ENCODE assay signal across 28 cellular contexts in the genomic region with DNA sequence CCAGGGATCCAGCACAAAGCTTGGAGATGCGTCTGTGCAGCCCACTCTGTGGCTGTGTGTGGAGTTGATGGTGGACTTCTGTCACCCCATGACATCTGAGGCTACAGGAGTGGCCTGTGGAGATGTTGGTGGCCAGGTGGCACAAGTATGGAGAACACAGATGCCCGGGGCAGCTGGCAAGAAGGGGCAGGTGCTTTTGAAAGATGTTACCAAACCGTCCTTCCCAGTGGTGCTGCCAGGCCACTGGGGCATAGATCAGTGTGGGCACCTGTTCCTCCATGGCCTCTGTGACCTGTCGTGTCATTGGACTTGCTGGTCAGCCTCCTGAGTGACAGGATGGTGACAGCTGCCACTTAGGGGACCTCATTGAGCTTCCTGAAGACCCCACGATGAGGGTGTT.
"Had no signal": no experiment of that assay in that cellular context is flagged by ENCODE, and none has a peak within 500 bp of the region (broad histone marks: within the 10 kb centered on the region; RNA-seq: fewer than 3 reads in every experiment).

No MANE protein-coding gene starts in this region.

- FAIRE-seq: endometrium had no signal

- H3K27me3 Mint-ChIP-seq: effector memory CD8-positive, alpha-beta T cell; naive thymus-derived CD8-positive, alpha-beta T cell had no signal

- DNase-seq: cerebellar nuclear complex; cortex of kidney; effector memory CD8-positive, alpha-beta T cell; erythroblast; esophagus squamous epithelium; foreskin melanocyte; hypothalamus; immature natural killer cell; islet precursor cell; kidney glomerular epithelial cell; left colon; mesenchymal stem cell; midbrain; naive thymus-derived CD8-positive, alpha-beta T cell; nephron progenitor cell; nucleus accumbens; ovary; sigmoid colon; stimulated activated CD4-positive, alpha-beta T cell treated with anti-CD3 and anti-CD28 coated beads, Interleukin-2, amount 100 ng/mL, for 24 hours; stimulated activated CD4-positive, alpha-beta T cell treated with anti-CD3 and anti-CD28 coated beads, Interleukin-4, amount 100 ng/mL, for 24 hours; stimulated activated naive CD8-positive, alpha-beta T cell treated with anti-CD3 and anti-CD28 coated beads, Interleukin-15, Interleukin-2, amounts not matched to agents 100 U/mL and 50 U/mL, for 24 hours; substantia nigra; testis; upper lobe of right lung; uterus had no signal

- H3K4me3 Mint-ChIP-seq: effector memory CD8-positive, alpha-beta T cell; immature natural killer cell; naive thymus-derived CD8-positive, alpha-beta T cell; nephron progenitor cell; stimulated activated effector memory CD8-positive, alpha-beta T cell treated with anti-CD3 and anti-CD28 coated beads, Interleukin-12 subunit alpha, Interleukin-12 subunit beta, amount 100 ng/mL, for 72 hours had no signal

- H3K9me3 Mint-ChIP-seq: effector memory CD8-positive, alpha-beta T cell; immature natural killer cell; stimulated activated effector memory CD8-positive, alpha-beta T cell treated with anti-CD3 and anti-CD28 coated beads, Interleukin-12 subunit alpha, Interleukin-12 subunit beta, amount 100 ng/mL, for 72 hours had no signal

- H3K27ac ChIP-seq: esophagus squamous epithelium, ovary, sigmoid colon, testis, tibial nerve, upper lobe of right lung, uterus had no signal

- H3K27ac Mint-ChIP-seq: stimulated activated effector memory CD8-positive, alpha-beta T cell treated with anti-CD3 and anti-CD28 coated beads, Interleukin-12 subunit alpha, Interleukin-12 subunit beta, amount 100 ng/mL, for 72 hours had no signal

- H3K4me3 ChIP-seq: esophagus squamous epithelium, ovary, sigmoid colon, testis, tibial nerve, upper lobe of right lung, uterus had no signal

- H3K27me3 ChIP-seq: esophagus squamous epithelium, ovary, sigmoid colon, testis, tibial nerve, upper lobe of right lung, uterus had no signal

- H3K9me3 ChIP-seq: esophagus squamous epithelium, ovary, sigmoid colon, testis, upper lobe of right lung, uterus had no signal

- ATAC-seq: effector memory CD8-positive, alpha-beta T cell; left colon; naive thymus-derived CD8-positive, alpha-beta T cell; stimulated activated effector memory CD8-positive, alpha-beta T cell treated with anti-CD3 and anti-CD28 coated beads, Interleukin-12 subunit alpha, Interleukin-12 subunit beta, amount 100 ng/mL, for 72 hours had no signal

- H3K36me3 ChIP-seq: ovary, sigmoid colon, upper lobe of right lung, uterus had no signal

- H3K4me1 ChIP-seq: testis, upper lobe of right lung, uterus had no signal
